In genomic region chr7:50509459-50509858, GRCh38 we compare ENCODE assay signal across 35 cellular contexts. TPM values are rescaled to one million over a fixed set of nuclear protein-coding genes. Genes with fewer than 3 reads are reported as not detected.
"Had no signal": no experiment of that assay in that cellular context is flagged by ENCODE, and none has a peak within 500 bp of the region (broad histone marks: within the 10 kb centered on the region; RNA-seq: fewer than 3 reads in every experiment).

No MANE protein-coding gene starts in this region.

- H3K36me3 ChIP-seq: adrenal gland, cardiac muscle cell, colonic mucosa, esophagus squamous epithelium, ovary, thoracic aorta, WERI-Rb-1 had no signal

- H3K4me1 ChIP-seq: body of pancreas, colonic mucosa had no signal

- H3K27me3 ChIP-seq: adrenal gland, body of pancreas, cardiac muscle cell, colonic mucosa, ovary had no signal

- H3K9me3 ChIP-seq: adrenal gland, body of pancreas, colonic mucosa, esophagus squamous epithelium, ovary, thoracic aorta had no signal

- DNase-seq: activated CD4-positive, alpha-beta memory T cell treated with anti-CD3 and anti-CD28 coated beads for 36 hours; activated CD4-positive, alpha-beta T cell treated with anti-CD3 and anti-CD28 coated beads, Interleukin-2, amount 10 ng/mL, durations not matched to agents 24 days and 14 days; activated CD8-positive, alpha-beta memory T cell treated with anti-CD3 and anti-CD28 coated beads, Interleukin-2, amount 50 U/mL, for 4 hours; activated effector memory CD4-positive, alpha-beta T cell treated with anti-CD3 and anti-CD28 coated beads, Interleukin-2, amount 50 U/mL, for 16 hours; activated naive CD4-positive, alpha-beta T cell treated with anti-CD3 and anti-CD28 coated beads for 36 hours; activated naive CD8-positive, alpha-beta T cell treated with anti-CD3 and anti-CD28 coated beads for 36 hours; activated T-cell treated with anti-CD3 and anti-CD28 coated beads, Interleukin-2, amount 50 U/mL, for 1 hour; adrenal gland; aorta; body of pancreas; cerebellar nuclear complex; colonic mucosa; effector CD8-positive, alpha-beta T cell; esophagus squamous epithelium; head of caudate nucleus; hippocampal formation; naive thymus-derived CD4-positive, alpha-beta T cell; ovary; stimulated activated CD4-positive, alpha-beta T cell treated with anti-CD3 and anti-CD28 coated beads, Interleukin-4, amount 100 ng/mL, for 24 hours; trophoblast cell; WERI-Rb-1 had no signal

- ATAC-seq: activated CD4-positive, CD25-positive, alpha-beta regulatory T cell treated with anti-CD3 and anti-CD28 coated beads, Interleukin-2, amount 50 U/mL, for 24 hours; body of pancreas; naive thymus-derived CD4-positive, alpha-beta T cell; stimulated activated effector memory CD8-positive, alpha-beta T cell treated with anti-CD3 and anti-CD28 coated beads, Interleukin-12 subunit alpha, Interleukin-12 subunit beta, amount 100 ng/mL, for 72 hours had no signal

- FAIRE-seq: endometrium, keratinocyte, TTC549, urothelium cell line had no signal

- H3K27ac ChIP-seq: body of pancreas, cardiac muscle cell, colonic mucosa, epithelial cell of prostate, esophagus squamous epithelium, ovary, skin epidermis, thoracic aorta, WERI-Rb-1 had no signal

- H3K4me3 ChIP-seq: adrenal gland, body of pancreas, cardiac muscle cell, colonic mucosa, esophagus squamous epithelium, ovary, skin epidermis, thoracic aorta had no signal

RNA-seq across cellular contexts. Expression of gene DDC, which starts 55.7 kb away (rescaled TPM):
- total RNA-seq: activated CD4-positive, alpha-beta memory T cell treated with anti-CD3 and anti-CD28 coated beads for 36 hours; activated T-helper 1 cell treated with anti-CD3 and anti-CD28 coated beads, Interleukin-12 subunit alpha, Interleukin-12 subunit beta, Interleukin-2, Interleukin-4 antibody, amounts not matched to agents 30 ng/mL and 10 ng/mL and 1 ng/mL, durations not matched to agents 14 hours and 24 hours and 36 hours; aorta; cardiac muscle cell; dermis microvascular lymphatic vessel endothelial cell; mesothelial cell of epicardium; naive thymus-derived CD4-positive, alpha-beta T cell; subcutaneous adipose tissue had no signal
- polyA plus RNA-seq: cardiac muscle cell; keratinocyte; naive thymus-derived CD4-positive, alpha-beta T cell had no signal
